Comparison of ENCODE assay signal across 3 cellular contexts in genomic region chr12:11592484-11592883, GRCh38.
TF ChIP-seq lines count a peak whose summit lies in the region.

No MANE protein-coding gene starts in this region.

TF ChIP-seq in GM23338, 12 proteins besides CTCF, POLR2A, EP300 and RAD21 (continued from another document and continues in another):
- TF ChIP-seq, protein P1, sequence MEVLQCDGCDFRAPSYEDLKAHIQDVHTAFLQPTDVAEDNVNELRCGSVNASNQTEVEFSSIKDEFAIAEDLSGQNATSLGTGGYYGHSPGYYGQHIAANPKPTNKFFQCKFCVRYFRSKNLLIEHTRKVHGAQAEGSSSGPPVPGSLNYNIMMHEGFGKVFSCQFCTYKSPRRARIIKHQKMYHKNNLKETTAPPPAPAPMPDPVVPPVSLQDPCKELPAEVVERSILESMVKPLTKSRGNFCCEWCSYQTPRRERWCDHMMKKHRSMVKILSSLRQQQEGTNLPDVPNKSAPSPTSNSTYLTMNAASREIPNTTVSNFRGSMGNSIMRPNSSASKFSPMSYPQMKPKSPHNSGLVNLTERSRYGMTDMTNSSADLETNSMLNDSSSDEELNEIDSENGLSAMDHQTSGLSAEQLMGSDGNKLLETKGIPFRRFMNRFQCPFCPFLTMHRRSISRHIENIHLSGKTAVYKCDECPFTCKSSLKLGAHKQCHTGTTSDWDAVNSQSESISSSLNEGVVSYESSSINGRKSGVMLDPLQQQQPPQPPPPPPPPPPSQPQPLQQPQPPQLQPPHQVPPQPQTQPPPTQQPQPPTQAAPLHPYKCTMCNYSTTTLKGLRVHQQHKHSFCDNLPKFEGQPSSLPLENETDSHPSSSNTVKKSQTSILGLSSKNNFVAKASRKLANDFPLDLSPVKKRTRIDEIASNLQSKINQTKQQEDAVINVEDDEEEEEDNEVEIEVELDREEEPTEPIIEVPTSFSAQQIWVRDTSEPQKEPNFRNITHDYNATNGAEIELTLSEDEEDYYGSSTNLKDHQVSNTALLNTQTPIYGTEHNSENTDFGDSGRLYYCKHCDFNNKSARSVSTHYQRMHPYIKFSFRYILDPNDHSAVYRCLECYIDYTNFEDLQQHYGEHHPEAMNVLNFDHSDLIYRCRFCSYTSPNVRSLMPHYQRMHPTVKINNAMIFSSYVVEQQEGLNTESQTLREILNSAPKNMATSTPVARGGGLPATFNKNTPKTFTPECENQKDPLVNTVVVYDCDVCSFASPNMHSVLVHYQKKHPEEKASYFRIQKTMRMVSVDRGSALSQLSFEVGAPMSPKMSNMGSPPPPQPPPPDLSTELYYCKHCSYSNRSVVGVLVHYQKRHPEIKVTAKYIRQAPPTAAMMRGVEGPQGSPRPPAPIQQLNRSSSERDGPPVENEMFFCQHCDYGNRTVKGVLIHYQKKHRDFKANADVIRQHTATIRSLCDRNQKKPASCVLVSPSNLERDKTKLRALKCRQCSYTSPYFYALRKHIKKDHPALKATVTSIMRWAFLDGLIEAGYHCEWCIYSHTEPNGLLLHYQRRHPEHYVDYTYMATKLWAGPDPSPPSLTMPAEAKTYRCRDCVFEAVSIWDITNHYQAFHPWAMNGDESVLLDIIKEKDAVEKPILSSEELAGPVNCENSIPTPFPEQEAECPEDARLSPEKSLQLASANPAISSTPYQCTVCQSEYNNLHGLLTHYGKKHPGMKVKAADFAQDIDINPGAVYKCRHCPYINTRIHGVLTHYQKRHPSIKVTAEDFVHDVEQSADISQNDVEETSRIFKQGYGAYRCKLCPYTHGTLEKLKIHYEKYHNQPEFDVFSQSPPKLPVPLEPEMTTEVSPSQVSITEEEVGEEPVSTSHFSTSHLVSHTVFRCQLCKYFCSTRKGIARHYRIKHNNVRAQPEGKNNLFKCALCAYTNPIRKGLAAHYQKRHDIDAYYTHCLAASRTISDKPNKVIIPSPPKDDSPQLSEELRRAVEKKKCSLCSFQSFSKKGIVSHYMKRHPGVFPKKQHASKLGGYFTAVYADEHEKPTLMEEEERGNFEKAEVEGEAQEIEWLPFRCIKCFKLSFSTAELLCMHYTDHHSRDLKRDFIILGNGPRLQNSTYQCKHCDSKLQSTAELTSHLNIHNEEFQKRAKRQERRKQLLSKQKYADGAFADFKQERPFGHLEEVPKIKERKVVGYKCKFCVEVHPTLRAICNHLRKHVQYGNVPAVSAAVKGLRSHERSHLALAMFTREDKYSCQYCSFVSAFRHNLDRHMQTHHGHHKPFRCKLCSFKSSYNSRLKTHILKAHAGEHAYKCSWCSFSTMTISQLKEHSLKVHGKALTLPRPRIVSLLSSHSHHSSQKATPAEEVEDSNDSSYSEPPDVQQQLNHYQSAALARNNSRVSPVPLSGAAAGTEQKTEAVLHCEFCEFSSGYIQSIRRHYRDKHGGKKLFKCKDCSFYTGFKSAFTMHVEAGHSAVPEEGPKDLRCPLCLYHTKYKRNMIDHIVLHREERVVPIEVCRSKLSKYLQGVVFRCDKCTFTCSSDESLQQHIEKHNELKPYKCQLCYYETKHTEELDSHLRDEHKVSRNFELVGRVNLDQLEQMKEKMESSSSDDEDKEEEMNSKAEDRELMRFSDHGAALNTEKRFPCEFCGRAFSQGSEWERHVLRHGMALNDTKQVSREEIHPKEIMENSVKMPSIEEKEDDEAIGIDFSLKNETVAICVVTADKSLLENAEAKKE (CRISPR knock-in tag; IDR thresholded peaks at IDR 0.05), result no peak
- no peak for TF ChIP-seq NANOG (IDR thresholded peaks at IDR 0.05; ENCODE audit: borderline replicate concordance)
- TF ChIP-seq EZH2 (IDR thresholded peaks at IDR 0.05; ENCODE audit: low read depth, unreplicated experiment), result no peak

TF ChIP-seq in WTC11, 78 proteins besides CTCF, POLR2A, EP300 and RAD21:
- TF ChIP-seq, protein P2, sequence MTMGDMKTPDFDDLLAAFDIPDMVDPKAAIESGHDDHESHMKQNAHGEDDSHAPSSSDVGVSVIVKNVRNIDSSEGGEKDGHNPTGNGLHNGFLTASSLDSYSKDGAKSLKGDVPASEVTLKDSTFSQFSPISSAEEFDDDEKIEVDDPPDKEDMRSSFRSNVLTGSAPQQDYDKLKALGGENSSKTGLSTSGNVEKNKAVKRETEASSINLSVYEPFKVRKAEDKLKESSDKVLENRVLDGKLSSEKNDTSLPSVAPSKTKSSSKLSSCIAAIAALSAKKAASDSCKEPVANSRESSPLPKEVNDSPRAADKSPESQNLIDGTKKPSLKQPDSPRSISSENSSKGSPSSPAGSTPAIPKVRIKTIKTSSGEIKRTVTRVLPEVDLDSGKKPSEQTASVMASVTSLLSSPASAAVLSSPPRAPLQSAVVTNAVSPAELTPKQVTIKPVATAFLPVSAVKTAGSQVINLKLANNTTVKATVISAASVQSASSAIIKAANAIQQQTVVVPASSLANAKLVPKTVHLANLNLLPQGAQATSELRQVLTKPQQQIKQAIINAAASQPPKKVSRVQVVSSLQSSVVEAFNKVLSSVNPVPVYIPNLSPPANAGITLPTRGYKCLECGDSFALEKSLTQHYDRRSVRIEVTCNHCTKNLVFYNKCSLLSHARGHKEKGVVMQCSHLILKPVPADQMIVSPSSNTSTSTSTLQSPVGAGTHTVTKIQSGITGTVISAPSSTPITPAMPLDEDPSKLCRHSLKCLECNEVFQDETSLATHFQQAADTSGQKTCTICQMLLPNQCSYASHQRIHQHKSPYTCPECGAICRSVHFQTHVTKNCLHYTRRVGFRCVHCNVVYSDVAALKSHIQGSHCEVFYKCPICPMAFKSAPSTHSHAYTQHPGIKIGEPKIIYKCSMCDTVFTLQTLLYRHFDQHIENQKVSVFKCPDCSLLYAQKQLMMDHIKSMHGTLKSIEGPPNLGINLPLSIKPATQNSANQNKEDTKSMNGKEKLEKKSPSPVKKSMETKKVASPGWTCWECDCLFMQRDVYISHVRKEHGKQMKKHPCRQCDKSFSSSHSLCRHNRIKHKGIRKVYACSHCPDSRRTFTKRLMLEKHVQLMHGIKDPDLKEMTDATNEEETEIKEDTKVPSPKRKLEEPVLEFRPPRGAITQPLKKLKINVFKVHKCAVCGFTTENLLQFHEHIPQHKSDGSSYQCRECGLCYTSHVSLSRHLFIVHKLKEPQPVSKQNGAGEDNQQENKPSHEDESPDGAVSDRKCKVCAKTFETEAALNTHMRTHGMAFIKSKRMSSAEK (CRISPR knock-in tag; IDR thresholded peaks at IDR 0.05; ENCODE audit: borderline replicate concordance), result no peak
- TF ChIP-seq ZNF138 (CRISPR knock-in tag; conservative IDR thresholded peaks at IDR 0.05) (no peak), TEAD1 (CRISPR knock-in tag; IDR thresholded peaks at IDR 0.05) (no peak), ZNF232 (CRISPR knock-in tag; IDR thresholded peaks at IDR 0.05) (no peak), NFATC4 (CRISPR knock-in tag; IDR thresholded peaks at IDR 0.05) (no peak)

TF ChIP-seq in SK-N-SH treated with all-trans-retinoic acid at 6 μM for 48 hours, 23 proteins besides CTCF, POLR2A, EP300 and RAD21 (continued from another document):
- TF ChIP-seq PATZ1 (CRISPR knock-in tag; IDR thresholded peaks at IDR 0.05; ENCODE audit: borderline replicate concordance) (no peak), TOX (CRISPR knock-in tag; IDR thresholded peaks at IDR 0.05; ENCODE audit: borderline replicate concordance) (no peak), CREB5 (CRISPR knock-in tag; IDR thresholded peaks at IDR 0.05; ENCODE audit: low read depth) (no peak), ESRRG (CRISPR knock-in tag; IDR thresholded peaks at IDR 0.05) (no peak), ISL1 (CRISPR knock-in tag; IDR thresholded peaks at IDR 0.05) (no peak), ZC3H10 (CRISPR knock-in tag; IDR thresholded peaks at IDR 0.05) (no peak), GLIS3 (CRISPR knock-in tag; IDR thresholded peaks at IDR 0.05) (no peak), ZFP30 (CRISPR knock-in tag; IDR thresholded peaks at IDR 0.05) (no peak)
- TF ChIP-seq, protein P3, sequence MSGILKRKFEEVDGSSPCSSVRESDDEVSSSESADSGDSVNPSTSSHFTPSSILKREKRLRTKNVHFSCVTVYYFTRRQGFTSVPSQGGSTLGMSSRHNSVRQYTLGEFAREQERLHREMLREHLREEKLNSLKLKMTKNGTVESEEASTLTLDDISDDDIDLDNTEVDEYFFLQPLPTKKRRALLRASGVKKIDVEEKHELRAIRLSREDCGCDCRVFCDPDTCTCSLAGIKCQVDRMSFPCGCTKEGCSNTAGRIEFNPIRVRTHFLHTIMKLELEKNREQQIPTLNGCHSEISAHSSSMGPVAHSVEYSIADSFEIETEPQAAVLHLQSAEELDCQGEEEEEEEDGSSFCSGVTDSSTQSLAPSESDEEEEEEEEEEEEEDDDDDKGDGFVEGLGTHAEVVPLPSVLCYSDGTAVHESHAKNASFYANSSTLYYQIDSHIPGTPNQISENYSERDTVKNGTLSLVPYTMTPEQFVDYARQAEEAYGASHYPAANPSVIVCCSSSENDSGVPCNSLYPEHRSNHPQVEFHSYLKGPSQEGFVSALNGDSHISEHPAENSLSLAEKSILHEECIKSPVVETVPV (CRISPR knock-in tag; IDR thresholded peaks at IDR 0.05), result no peak
